In the genomic region with DNA sequence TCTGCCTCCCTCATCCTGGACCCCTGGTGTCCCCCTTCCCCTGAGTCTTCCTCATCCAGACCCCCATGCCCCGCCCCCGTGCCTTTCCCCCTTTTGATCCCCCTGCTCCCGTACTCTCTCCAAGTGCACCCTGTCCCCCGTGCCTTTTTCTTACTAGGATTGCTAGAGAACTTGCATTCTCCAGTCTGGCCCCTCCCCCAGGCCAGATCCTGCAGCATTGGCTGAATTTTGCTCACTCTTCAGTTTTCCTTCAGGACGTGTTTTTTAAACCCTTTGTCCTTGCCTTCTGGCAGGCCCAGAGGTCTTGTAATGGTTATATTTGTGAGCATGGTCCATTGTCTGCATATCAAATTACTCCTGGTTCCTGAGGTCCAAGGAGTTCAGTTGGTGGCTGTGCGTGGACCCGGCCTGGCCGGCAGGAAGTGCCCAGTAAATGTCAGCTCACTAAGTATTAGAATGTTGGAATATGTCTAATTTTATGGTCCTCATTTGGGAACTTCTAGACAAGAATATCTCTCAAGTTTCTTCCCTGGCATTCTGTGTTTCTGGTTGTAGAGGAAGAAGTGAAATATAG, we compare ENCODE assay signal across 8 cellular contexts. TPM values are rescaled to one million over a fixed set of nuclear protein-coding genes. Genes with fewer than 3 reads are reported as not detected.
DNase-seq lines count a peak whose midpoint lies in the region; ATAC-seq, FAIRE-seq and TF ChIP-seq lines count a peak whose summit lies in the region.

No MANE protein-coding gene starts in this region.

- H3K9ac ChIP-seq in HUES48 (ENCODE audit: low read depth, low read length) (peak overlapping the region; percentile 64), keratinocyte (ENCODE audit: control insufficient read depth, extremely low read depth, insufficient read depth, low read length) (peak overlapping the region; percentile 85), stomach smooth muscle (ENCODE audit: low read length in 2 of 2) (peak overlapping the region; percentile 81 to 86)

- POLR2A ChIA-PET in AG04449 (lab: Yijun Ruan, JAX), result interaction anchor here (1.4 to 1.7 kb wide), 2 partner anchors 17 to 25 kb away, joined by 3 read pairs; no protein-coding TSS in a partner anchor

- no peaks in the 10 kb centered on the region for H4K20me1 ChIP-seq in keratinocyte (ENCODE audit: control insufficient read depth, extremely low read depth, insufficient read depth, low read length)

- no peak for FAIRE-seq in keratinocyte (lab: Jason Lieb, UNC)

- no peaks in the 10 kb centered on the region for H3K9me1 ChIP-seq in keratinocyte (ENCODE audit: control insufficient read depth, extremely low read depth, insufficient read depth, low read length)

- peaks cover 10% of the 10 kb centered on the region for H3K79me2 ChIP-seq in keratinocyte (ENCODE audit: control insufficient read depth, insufficient read depth, low read length)

- ATAC-seq in GM19023 (IDR thresholded peaks at IDR 0.05; ENCODE audit: unreplicated experiment), result no peak

- H3K9me3 ChIP-seq in HUES48 (ENCODE audit: control insufficient read depth, insufficient read depth, low read length) (no peaks in the 10 kb centered on the region), keratinocyte (ENCODE audit: control insufficient read depth, low read depth, low read length) (no peaks in the 10 kb centered on the region), stomach smooth muscle (ENCODE audit: control insufficient read depth in 2 of 2, low read length in 2 of 2) (no peaks in the 10 kb centered on the region)

- no peak for DNase-seq in AG04449 (ENCODE audit: low read depth, low spot score)
- peak; percentile 22 for DNase-seq in astrocyte of the hippocampus (ENCODE audit: low read depth, low spot score)
- no peak for DNase-seq in keratinocyte (ENCODE audit: low read depth, low spot score)
- DNase-seq in SIG-M5 treated with dmso at 0.1 percent for 504 hours (lab: John Stamatoyannopoulos, UW; ENCODE audit: unreplicated experiment), result no peak
- DNase-seq in NCI-H510A treated with DMSO at 0.1 percent for 48 hours (lab: John Stamatoyannopoulos, UW), result no peak

- peak overlapping the region; percentile 92 for H3K4me2 ChIP-seq in keratinocyte (ENCODE audit: control insufficient read depth, extremely low read depth, insufficient read depth, low read depth, low read length)

- no peak for TF ChIP-seq CTCF in AG04449 (IDR thresholded peaks at IDR 0.05; ENCODE audit: insufficient read depth, low read length, missing control alignments)
- no peak for TF ChIP-seq CTCF in keratinocyte (optimal IDR thresholded peaks at IDR 0.05 in 1 of 3, IDR thresholded peaks at IDR 0.05 in 1 of 3, conservative IDR thresholded peaks at IDR 0.05 in 1 of 3; ENCODE audit: extremely low read depth in 1 of 3, insufficient read depth in 2 of 3, low read length in 3 of 3)

- H3K27me3 ChIP-seq in HUES48 (ENCODE audit: control insufficient read depth, insufficient read depth, low read length), result no peaks in the 10 kb centered on the region
- H3K27me3 ChIP-seq in keratinocyte (ENCODE audit: control insufficient read depth, extremely low read depth, insufficient read depth, low read length), result no peaks in the 10 kb centered on the region
- H3K27me3 ChIP-seq in stomach smooth muscle (ENCODE audit: control insufficient read depth in 1 of 2, insufficient read depth in 2 of 2, low read length in 2 of 2), result no peaks in the 10 kb centered on the region

- dilution Hi-C loops in keratinocyte (cut with MboI; ENCODE audit: extremely low pct_ligation_motif_present, low sequenced_read_pairs), result no loop called here

- H3K27ac ChIP-seq in HUES48 (ENCODE audit: low read depth, low read length), result peak overlapping the region; percentile 78
- H3K27ac ChIP-seq in keratinocyte (ENCODE audit: control insufficient read depth, insufficient read depth, low read length), result peak overlapping the region; percentile 61
- peak overlapping the region; percentile 70 for H3K27ac ChIP-seq in stomach smooth muscle (ENCODE audit: low read length)

- H3K36me3 ChIP-seq in HUES48 (ENCODE audit: control insufficient read depth, insufficient read depth, low read length), result peaks cover 25% of the 10 kb centered on the region
- peaks cover 6% of the 10 kb centered on the region in 2 experiments for H3K36me3 ChIP-seq in keratinocyte (ENCODE audit: control insufficient read depth in 2 of 2, extremely low read depth in 1 of 2, insufficient read depth in 2 of 2, low read length in 2 of 2)
- peaks cover 21 to 22% of the 10 kb centered on the region in 2 donors for H3K36me3 ChIP-seq in stomach smooth muscle (ENCODE audit: control insufficient read depth in 2 of 2, insufficient read depth in 2 of 2, low read length in 2 of 2)

- peak overlapping the region; percentile 88 for H2AFZ ChIP-seq in keratinocyte (ENCODE audit: control insufficient read depth, low read length)

- H3K4me1 ChIP-seq in HUES48 (ENCODE audit: control insufficient read depth, insufficient read depth, low read length) (peaks cover 5% of the 10 kb centered on the region), keratinocyte (ENCODE audit: control insufficient read depth, extremely low read depth, insufficient read depth, low read length) (peaks cover 10% of the 10 kb centered on the region), stomach smooth muscle (ENCODE audit: control insufficient read depth, insufficient read depth, low read length) (peaks cover 18% of the 10 kb centered on the region)

- CTCF ChIA-PET in AG04449 (lab: Yijun Ruan, JAX), result interaction anchor here (1.7 to 2.4 kb wide), 3 partner anchors 13 to 31 kb away, joined by 6 to 15 read pairs (median 6); a partner anchor contains a TSS

- H3K4me3 ChIP-seq in AG04449 (ENCODE audit: low read depth, low read length) (peak overlapping the region; percentile 99), HUES48 (ENCODE audit: low read depth, low read length) (peak overlapping the region; percentile 85), keratinocyte (ENCODE audit: control insufficient read depth in 2 of 3, extremely low read depth in 1 of 3, insufficient read depth in 2 of 3, low read depth in 1 of 3, low read length in 3 of 3) (peak overlapping the region; percentile 78 to 98 (median 94)), stomach smooth muscle (ENCODE audit: low read length in 2 of 2) (peak overlapping the region; percentile 87 to 96)

RNA-seq across cellular contexts. Expression of a gene that starts 0.6 kb away (rescaled TPM):
- 12.8 to 25.1 TPM (median 14.1 TPM) in 3 replicates for polyA plus RNA-seq in keratinocyte
- 3.8 TPM for polyA plus RNA-seq in keratinocyte (2011; ENCODE audit: low read depth)
- 17.7 and 18.4 TPM in 2 replicates for polyA plus RNA-seq in keratinocyte (2011; cell fraction: cytosol; rRNA removed)
- polyA plus RNA-seq in keratinocyte (2011; cell fraction: nucleus; rRNA removed), result 20.3 and 20.7 TPM in 2 replicates
- 9.0 and 15.9 TPM in 2 replicates for polyA plus RNA-seq in keratinocyte (2012; ENCODE audit: low replicate concordance)
- polyA minus RNA-seq in keratinocyte, result 16.9 to 23.8 TPM (median 16.9 TPM) in 3 replicates
- polyA minus RNA-seq in keratinocyte (2011; cell fraction: cytosol; rRNA and poly(A)+ RNA removed), result 6.3 TPM
- polyA minus RNA-seq in keratinocyte (2011; cell fraction: nucleus; rRNA and poly(A)+ RNA removed), result 5.0 and 8.3 TPM in 2 replicates

RNA-seq across cellular contexts. Expression of a gene that starts 15.9 kb away (rescaled TPM):
- polyA plus RNA-seq in keratinocyte, result 14.9 to 25.4 TPM (median 19.6 TPM) in 3 replicates
- polyA plus RNA-seq in keratinocyte (2011; ENCODE audit: low read depth), result 8.4 TPM
- 19.1 and 36.7 TPM in 2 replicates for polyA plus RNA-seq in keratinocyte (2011; cell fraction: cytosol; rRNA removed)
- polyA plus RNA-seq in keratinocyte (2011; cell fraction: nucleus; rRNA removed), result 27.6 and 28.0 TPM in 2 replicates
- polyA plus RNA-seq in keratinocyte (2012; ENCODE audit: low replicate concordance), result 17.5 and 23.7 TPM in 2 replicates
- polyA minus RNA-seq in keratinocyte, result 33.3 to 92.4 TPM (median 48.9 TPM) in 3 replicates
- polyA minus RNA-seq in keratinocyte (2011; cell fraction: cytosol; rRNA and poly(A)+ RNA removed), result 38.8 TPM
- polyA minus RNA-seq in keratinocyte (2011; cell fraction: nucleus; rRNA and poly(A)+ RNA removed), result 21.7 and 23.7 TPM in 2 replicates

RNA-seq across cellular contexts. Expression of a gene that starts 30.6 kb away (rescaled TPM):
- polyA plus RNA-seq in keratinocyte, result 10.1 to 18.5 TPM (median 10.2 TPM) in 3 replicates
- 1.9 TPM for polyA plus RNA-seq in keratinocyte (2011; ENCODE audit: low read depth)
- polyA plus RNA-seq in keratinocyte (2011; cell fraction: cytosol; rRNA removed), result 7.1 and 15.1 TPM in 2 replicates
- 6.8 and 11.2 TPM in 2 replicates for polyA plus RNA-seq in keratinocyte (2011; cell fraction: nucleus; rRNA removed)
- polyA plus RNA-seq in keratinocyte (2012; ENCODE audit: low replicate concordance), result 6.4 and 13.6 TPM in 2 replicates
- polyA minus RNA-seq in keratinocyte, result 7.4 to 16.6 TPM (median 9.9 TPM) in 3 replicates
- 28.8 TPM for polyA minus RNA-seq in keratinocyte (2011; cell fraction: cytosol; rRNA and poly(A)+ RNA removed)
- 4.9 and 5.2 TPM in 2 replicates for polyA minus RNA-seq in keratinocyte (2011; cell fraction: nucleus; rRNA and poly(A)+ RNA removed)

RNA-seq across cellular contexts. Expression of a gene that starts 41.9 kb away (rescaled TPM):
- 22.0 to 27.5 TPM (median 26.5 TPM) in 3 replicates for polyA plus RNA-seq in keratinocyte
- polyA plus RNA-seq in keratinocyte (2011; ENCODE audit: low read depth), result 10.8 TPM
- polyA plus RNA-seq in keratinocyte (2011; cell fraction: cytosol; rRNA removed), result 16.2 and 27.5 TPM in 2 replicates
- polyA plus RNA-seq in keratinocyte (2011; cell fraction: nucleus; rRNA removed), result 35.5 and 46.1 TPM in 2 replicates
- polyA plus RNA-seq in keratinocyte (2012; ENCODE audit: low replicate concordance), result 27.1 and 27.3 TPM in 2 replicates
- polyA minus RNA-seq in keratinocyte, result 18.3 to 77.2 TPM (median 19.1 TPM) in 3 replicates
- polyA minus RNA-seq in keratinocyte (2011; cell fraction: cytosol; rRNA and poly(A)+ RNA removed), result 29.9 TPM
- 5.9 and 6.9 TPM in 2 replicates for polyA minus RNA-seq in keratinocyte (2011; cell fraction: nucleus; rRNA and poly(A)+ RNA removed)
